Comparison of ENCODE assay signal across 10 cellular contexts in the genomic region with DNA sequence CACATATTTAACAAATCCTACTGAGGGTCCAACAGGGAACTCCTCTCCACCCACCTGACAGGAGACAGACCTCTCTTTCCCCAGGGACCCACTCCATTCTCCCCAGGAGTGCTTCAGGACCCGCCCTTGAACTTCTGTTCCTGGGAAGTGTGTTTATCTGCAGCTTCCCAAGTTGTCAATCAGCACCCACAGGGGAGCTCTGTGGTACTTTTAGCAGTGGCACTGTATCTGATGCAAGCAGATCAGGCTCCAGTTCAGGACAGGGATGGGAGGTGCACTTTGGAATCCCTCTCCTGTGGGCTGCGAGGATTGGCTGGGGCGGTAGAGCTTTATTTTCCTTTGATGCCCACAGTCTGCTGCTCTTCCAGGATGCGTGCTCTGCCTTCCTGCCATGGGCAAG. TPM values are rescaled to one million over a fixed set of nuclear protein-coding genes. Genes with fewer than 3 reads are reported as not detected.
A peak's percentile ranks its signal among the peaks of the same experiment; 100 is the strongest.
DNase-seq lines count a peak whose midpoint lies in the region; ATAC-seq and TF ChIP-seq lines count a peak whose summit lies in the region.
"Had no signal": no experiment of that assay in that cellular context is flagged by ENCODE, and none has a peak within 500 bp of the region (broad histone marks: within the 10 kb centered on the region; RNA-seq: fewer than 3 reads in every experiment).

No MANE protein-coding gene starts in this region.

- intact Hi-C loops in dendritic cell treated with granulocyte-macrophage colony-stimulating factor and Interleukin-4, amounts not matched to agents 40 ng/mL and 50 ng/mL, for 4 days (cut with micrococcal nuclease) = loop anchor here (10.0 kb wide), 1 partner anchor 206 kb away; no protein-coding TSS in a partner anchor

- H3K79me2 ChIP-seq in smooth muscle cell (ENCODE audit: low read depth) = peaks cover 16% of the 10 kb centered on the region

- H4K20me1 ChIP-seq in smooth muscle cell (ENCODE audit: low read depth) = no peaks in the 10 kb centered on the region

- no peak overlapping the region for H3K4me3 Mint-ChIP-seq in activated CD8-positive, alpha-beta memory T cell treated with anti-CD3 and anti-CD28 coated beads, Interleukin-2, amount 10 ng/mL, durations not matched to agents 7 days and 5 days
- no peak overlapping the region for H3K4me3 Mint-ChIP-seq in dendritic cell treated with granulocyte-macrophage colony-stimulating factor and Interleukin-4, amounts not matched to agents 40 ng/mL and 50 ng/mL, for 4 days

- H3K27me3 Mint-ChIP-seq in activated CD8-positive, alpha-beta memory T cell treated with anti-CD3 and anti-CD28 coated beads, Interleukin-2, amount 10 ng/mL, durations not matched to agents 7 days and 5 days = no peaks in the 10 kb centered on the region
- no peaks in the 10 kb centered on the region for H3K27me3 Mint-ChIP-seq in dendritic cell treated with granulocyte-macrophage colony-stimulating factor and Interleukin-4, amounts not matched to agents 40 ng/mL and 50 ng/mL, for 4 days

- no peak overlapping the region for H3K9ac ChIP-seq in smooth muscle cell (ENCODE audit: low read depth)

- peaks cover 17% of the 10 kb centered on the region for H3K4me1 ChIP-seq in smooth muscle cell (ENCODE audit: low read depth)

- H3K27ac ChIP-seq in smooth muscle cell (ENCODE audit: low read depth) (peak overlapping the region; percentile 52), substantia nigra (ENCODE audit: low read depth, low read length, poor library complexity, severe bottlenecking) (no peak overlapping the region)
- H3K27ac ChIP-seq: tibial nerve had no signal

- no peaks in the 10 kb centered on the region for H3K27me3 ChIP-seq in smooth muscle cell (ENCODE audit: low read depth)
- H3K27me3 ChIP-seq: tibial nerve had no signal

- no peaks in the 10 kb centered on the region for H3K36me3 ChIP-seq in smooth muscle cell (ENCODE audit: low read depth)

- peaks cover 10% of the 10 kb centered on the region for H3F3A ChIP-seq in smooth muscle cell (ENCODE audit: low read depth)

- DNase-seq in activated CD8-positive, alpha-beta memory T cell treated with anti-CD3 and anti-CD28 coated beads, Interleukin-2, amount 10 ng/mL, durations not matched to agents 7 days and 5 days = no peak
- no peak for DNase-seq in activated CD8-positive, alpha-beta memory T cell treated with anti-CD3 and anti-CD28 coated beads, Interleukin-2, amount 50 U/mL, for 48 hours
- peak; percentile 11 to 74 for DNase-seq in NCI-H524 (lab: John Stamatoyannopoulos, UW)
- no peak for DNase-seq in smooth muscle cell (lab: John Stamatoyannopoulos, UW; ENCODE audit: unreplicated experiment)
- no peak for DNase-seq in substantia nigra (lab: John Stamatoyannopoulos, UW)
- DNase-seq in DMS114 treated with DMSO at 0.1 percent for 48 hours (lab: John Stamatoyannopoulos, UW; ENCODE audit: unreplicated experiment) = no peak
- DNase-seq: activated T-cell treated with anti-CD3 and anti-CD28 coated beads, Interleukin-2, amount 50 U/mL, for 48 hours had no signal

- H3K9me3 Mint-ChIP-seq in activated CD8-positive, alpha-beta memory T cell treated with anti-CD3 and anti-CD28 coated beads, Interleukin-2, amount 10 ng/mL, durations not matched to agents 7 days and 5 days (ENCODE audit: low read depth) = no peaks in the 10 kb centered on the region
- H3K9me3 Mint-ChIP-seq in dendritic cell treated with granulocyte-macrophage colony-stimulating factor and Interleukin-4, amounts not matched to agents 40 ng/mL and 50 ng/mL, for 4 days = no peaks in the 10 kb centered on the region

- H3K36me3 Mint-ChIP-seq in activated CD8-positive, alpha-beta memory T cell treated with anti-CD3 and anti-CD28 coated beads, Interleukin-2, amount 10 ng/mL, durations not matched to agents 7 days and 5 days = peaks cover 18% of the 10 kb centered on the region
- peaks cover 37% of the 10 kb centered on the region for H3K36me3 Mint-ChIP-seq in dendritic cell treated with granulocyte-macrophage colony-stimulating factor and Interleukin-4, amounts not matched to agents 40 ng/mL and 50 ng/mL, for 4 days (ENCODE audit: low read depth)

- no peak for TF ChIP-seq CTCF in smooth muscle cell (IDR thresholded peaks at IDR 0.05; ENCODE audit: borderline replicate concordance, insufficient read depth, poor library complexity, severe bottlenecking)

- ATAC-seq in activated CD8-positive, alpha-beta memory T cell treated with anti-CD3 and anti-CD28 coated beads, Interleukin-2, amount 10 ng/mL, durations not matched to agents 7 days and 5 days = no peak
- ATAC-seq in GM18502 (IDR thresholded peaks at IDR 0.05; ENCODE audit: poor library complexity, unreplicated experiment) = no peak

- CTCF ChIA-PET in activated CD8-positive, alpha-beta memory T cell treated with anti-CD3 and anti-CD28 coated beads, Interleukin-2, amount 10 ng/mL, durations not matched to agents 7 days and 5 days (lab: Charles Lee) = interaction anchor here (1.2 to 4.4 kb wide), 4 partner anchors 9 to 206 kb away, joined by 6 to 27 read pairs (median 16); a partner anchor contains a TSS

- peak overlapping the region; percentile 91 for H3K27ac Mint-ChIP-seq in activated CD8-positive, alpha-beta memory T cell treated with anti-CD3 and anti-CD28 coated beads, Interleukin-2, amount 10 ng/mL, durations not matched to agents 7 days and 5 days
- H3K27ac Mint-ChIP-seq in dendritic cell treated with granulocyte-macrophage colony-stimulating factor and Interleukin-4, amounts not matched to agents 40 ng/mL and 50 ng/mL, for 4 days = peak overlapping the region; percentile 7

- WGBS in smooth muscle cell (ENCODE audit: low lambda C conversion rate) = 96% methylated on average over 4 of the region's 4 CpGs

- H3K4me2 ChIP-seq in smooth muscle cell = peak overlapping the region; percentile 8

- no peak overlapping the region for H2AFZ ChIP-seq in smooth muscle cell (ENCODE audit: low read depth)

- H3K9me3 ChIP-seq in smooth muscle cell (replicated peaks; ENCODE audit: low read depth) = no peaks in the 10 kb centered on the region
- H3K9me3 ChIP-seq: tibial nerve had no signal

- H3K4me1 Mint-ChIP-seq in activated CD8-positive, alpha-beta memory T cell treated with anti-CD3 and anti-CD28 coated beads, Interleukin-2, amount 10 ng/mL, durations not matched to agents 7 days and 5 days = peaks cover 71% of the 10 kb centered on the region
- peaks cover 40% of the 10 kb centered on the region for H3K4me1 Mint-ChIP-seq in dendritic cell treated with granulocyte-macrophage colony-stimulating factor and Interleukin-4, amounts not matched to agents 40 ng/mL and 50 ng/mL, for 4 days (ENCODE audit: low read depth)

- H3K4me3 ChIP-seq in smooth muscle cell = no peak overlapping the region
- H3K4me3 ChIP-seq: tibial nerve had no signal

RNA-seq across cellular contexts. Expression of a gene that starts 8.7 kb away (rescaled TPM):
- total RNA-seq in activated CD8-positive, alpha-beta memory T cell treated with anti-CD3 and anti-CD28 coated beads, Interleukin-2, amount 10 ng/mL, durations not matched to agents 7 days and 5 days = 10 to 100 TPM; 28.4 to 34.8 TPM
- 24.6 and 28.4 TPM in 2 replicates for total RNA-seq in smooth muscle cell
- 23.6 and 25.9 TPM in 2 replicates for polyA plus RNA-seq in smooth muscle cell

Comparison
In these comparisons a context has a peak if more than half of its experiments do, and no peak if none do; other contexts are left out.
1. DNase-seq: peak in NCI-H524 (2 of 2); none in activated CD8-positive, alpha-beta memory T cell treated with anti-CD3 and anti-CD28 coated beads, Interleukin-2, amount 10 ng/mL, durations not matched to agents 7 days and 5 days (single experiment), activated CD8-positive, alpha-beta memory T cell treated with anti-CD3 and anti-CD28 coated beads, Interleukin-2, amount 50 U/mL, for 48 hours (single experiment), smooth muscle cell (single experiment), substantia nigra (0 of 49) and DMS114 treated with DMSO at 0.1 percent for 48 hours (single experiment).